In the genomic region with DNA sequence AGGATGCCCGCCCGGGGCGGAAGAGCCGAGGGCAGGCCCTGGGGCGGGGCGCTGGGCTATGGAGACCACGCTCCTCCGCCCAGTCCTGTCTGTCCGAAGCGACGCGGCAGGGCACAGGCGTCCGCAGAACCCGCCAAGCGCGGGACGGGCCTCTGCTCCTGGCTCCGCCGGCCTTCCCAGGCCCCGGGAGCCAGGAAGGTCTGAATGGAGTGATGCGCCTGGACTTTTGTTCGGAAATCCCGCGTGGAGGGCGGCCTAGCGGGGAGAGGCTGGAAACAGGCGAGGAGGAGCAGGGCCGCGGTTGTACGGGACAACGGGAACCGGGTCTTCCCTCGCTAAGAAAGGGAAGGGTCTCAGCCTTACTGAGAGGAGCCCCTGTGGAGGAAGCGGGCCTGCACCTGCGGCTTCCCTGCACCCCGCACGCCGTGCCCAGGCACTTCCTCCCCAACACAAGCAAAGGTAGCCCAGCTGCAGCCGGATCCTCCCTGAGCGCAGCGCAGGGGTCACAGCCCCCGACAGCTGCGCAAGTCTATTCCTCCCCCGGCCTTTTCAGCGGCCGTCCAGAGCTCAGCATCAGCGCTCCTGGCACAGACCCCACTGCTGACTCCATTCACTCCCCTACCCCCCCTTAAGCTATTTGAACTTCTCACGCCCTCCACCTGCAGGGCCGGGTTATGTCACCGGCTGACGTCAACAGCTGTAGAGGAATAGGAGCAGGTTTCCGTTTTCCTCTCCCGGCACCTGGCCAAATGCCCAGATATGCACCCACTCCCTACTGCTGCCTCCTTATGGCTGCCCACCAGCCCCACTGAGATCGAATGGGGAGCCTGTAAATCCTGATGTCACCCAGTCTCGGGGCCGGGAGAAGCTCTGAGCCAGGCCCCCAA, we compare ENCODE assay signal across 9 cellular contexts.
DNase-seq lines count a peak whose midpoint lies in the region; ATAC-seq lines count a peak whose summit lies in the region.
"Had no signal": no experiment of that assay in that cellular context is flagged by ENCODE, and none has a peak within 500 bp of the region (broad histone marks: within the 10 kb centered on the region; RNA-seq: fewer than 3 reads in every experiment).

No MANE protein-coding gene starts in this region.

- no peaks in the 10 kb centered on the region for H3K36me3 ChIP-seq in iPS-18a (ENCODE audit: control insufficient read depth, low read depth, low read length)

- no peak overlapping the region for H3K27ac ChIP-seq in iPS-18a (ENCODE audit: low read length)
- H3K27ac ChIP-seq: A549 had no signal

- H3K27me3 ChIP-seq in iPS-18a (ENCODE audit: control insufficient read depth, insufficient read depth, low read length) = peaks cover 20% of the 10 kb centered on the region

- H3K27me3 Mint-ChIP-seq in activated T-helper 17 cell treated with anti-CD3 and anti-CD28 coated beads, Interleukin-2, amount 50 U/mL, for 72 hours = peaks cover 44% of the 10 kb centered on the region
- H3K27me3 Mint-ChIP-seq in stimulated activated naive B cell treated with anti-CD40 and anti-IgM and Interleukin-4, amounts not matched to agents 10 μg/mL and 1 μg/mL and 100 μg/mL, for 72 hours = peaks cover 47 to 54% of the 10 kb centered on the region in 2 donors

- peak; percentile 2 for DNase-seq in NCI-H2107 (lab: John Stamatoyannopoulos, UW)
- no peak for DNase-seq in NCI-H2107 treated with DMSO at 0.1 percent for 48 hours (lab: John Stamatoyannopoulos, UW; ENCODE audit: unreplicated experiment)
- DNase-seq in stimulated activated naive B cell treated with anti-CD40 and anti-IgM and Interleukin-4, amounts not matched to agents 10 μg/mL and 1 μg/mL and 100 μg/mL, for 72 hours = no peak
- no peak for DNase-seq in H4 (ENCODE audit: low spot score)
- no peak for DNase-seq in NCI-H128 (lab: John Stamatoyannopoulos, UW; ENCODE audit: unreplicated experiment)

- no peaks in the 10 kb centered on the region for H3K9me3 Mint-ChIP-seq in activated T-helper 17 cell treated with anti-CD3 and anti-CD28 coated beads, Interleukin-2, amount 50 U/mL, for 72 hours
- H3K9me3 Mint-ChIP-seq in stimulated activated naive B cell treated with anti-CD40 and anti-IgM and Interleukin-4, amounts not matched to agents 10 μg/mL and 1 μg/mL and 100 μg/mL, for 72 hours = no peaks in the 10 kb centered on the region

- peak overlapping the region; percentile 68 for H3K4me3 Mint-ChIP-seq in activated T-helper 17 cell treated with anti-CD3 and anti-CD28 coated beads, Interleukin-2, amount 50 U/mL, for 72 hours
- H3K4me3 Mint-ChIP-seq in stimulated activated naive B cell treated with anti-CD40 and anti-IgM and Interleukin-4, amounts not matched to agents 10 μg/mL and 1 μg/mL and 100 μg/mL, for 72 hours = peak overlapping the region; percentile 72

- H3K36me3 Mint-ChIP-seq in activated T-helper 17 cell treated with anti-CD3 and anti-CD28 coated beads, Interleukin-2, amount 50 U/mL, for 72 hours (ENCODE audit: low read depth) = no peaks in the 10 kb centered on the region
- H3K36me3 Mint-ChIP-seq in stimulated activated naive B cell treated with anti-CD40 and anti-IgM and Interleukin-4, amounts not matched to agents 10 μg/mL and 1 μg/mL and 100 μg/mL, for 72 hours = no peaks in the 10 kb centered on the region

- H3K9me3 ChIP-seq in iPS-18a (ENCODE audit: control insufficient read depth, low read depth, low read length) = no peaks in the 10 kb centered on the region
- H3K9me3 ChIP-seq: A549 had no signal

- H3K4me1 ChIP-seq in iPS-18a (ENCODE audit: control insufficient read depth, low read depth, low read length) = no peaks in the 10 kb centered on the region
- H3K4me1 ChIP-seq: A549 had no signal

- no peak overlapping the region for H3K27ac Mint-ChIP-seq in activated T-helper 17 cell treated with anti-CD3 and anti-CD28 coated beads, Interleukin-2, amount 50 U/mL, for 72 hours
- H3K27ac Mint-ChIP-seq in stimulated activated naive B cell treated with anti-CD40 and anti-IgM and Interleukin-4, amounts not matched to agents 10 μg/mL and 1 μg/mL and 100 μg/mL, for 72 hours = no peak overlapping the region

- peak overlapping the region; percentile 52 for H3K4me3 ChIP-seq in iPS-18a (ENCODE audit: low read length)
- H3K4me3 ChIP-seq: A549 had no signal

- no peaks in the 10 kb centered on the region for H3K4me1 Mint-ChIP-seq in activated T-helper 17 cell treated with anti-CD3 and anti-CD28 coated beads, Interleukin-2, amount 50 U/mL, for 72 hours
- H3K4me1 Mint-ChIP-seq in stimulated activated naive B cell treated with anti-CD40 and anti-IgM and Interleukin-4, amounts not matched to agents 10 μg/mL and 1 μg/mL and 100 μg/mL, for 72 hours = peaks cover 17 to 24% of the 10 kb centered on the region in 2 donors

- ATAC-seq in activated T-helper 17 cell treated with anti-CD3 and anti-CD28 coated beads, Interleukin-2, amount 50 U/mL, for 72 hours (replicated peaks) = peak; percentile 73
- ATAC-seq in stimulated activated naive B cell treated with anti-CD40 and anti-IgM and Interleukin-4, amounts not matched to agents 10 μg/mL and 1 μg/mL and 100 μg/mL, for 72 hours (replicated peaks) = peak; percentile 32 to 47
- no peak for ATAC-seq in HG03378 (IDR thresholded peaks at IDR 0.05; ENCODE audit: unreplicated experiment)
- ATAC-seq: A549 had no signal

- H3K9ac ChIP-seq in iPS-18a (ENCODE audit: low read length) = no peak overlapping the region
